Comparison of ENCODE assay signal across 17 cellular contexts in genomic region chr11:69705246-69705856, GRCh38. TPM values are rescaled to one million over a fixed set of nuclear protein-coding genes. Genes with fewer than 3 reads are reported as not detected.
DNase-seq lines count a peak whose midpoint lies in the region; ATAC-seq and TF ChIP-seq lines count a peak whose summit lies in the region.
"Had no signal": no experiment of that assay in that cellular context is flagged by ENCODE, and none has a peak within 500 bp of the region (broad histone marks: within the 10 kb centered on the region; RNA-seq: fewer than 3 reads in every experiment).

No MANE protein-coding gene starts in this region.

- H3K27me3 Mint-ChIP-seq in WTC11 (ENCODE audit: low read depth), result peaks cover 7% of the 10 kb centered on the region

- H3K9me1 ChIP-seq in IMR-90 (ENCODE audit: insufficient read depth, low read length), result no peaks in the 10 kb centered on the region

- H3K4me2 ChIP-seq in IMR-90 (ENCODE audit: low read depth, low read length), result no peak overlapping the region
- H3K4me2 ChIP-seq in neural cell (ENCODE audit: low read length), result peak overlapping the region; percentile 57

- H2AK5ac ChIP-seq in IMR-90 (ENCODE audit: low read depth, low read length), result no peak overlapping the region

- TF ChIP-seq POLR2A in IMR-90 (IDR thresholded peaks at IDR 0.05; ENCODE audit: low read depth, low read length), result no peak
- no peak for TF ChIP-seq POLR2A in breast epithelium (IDR thresholded peaks at IDR 0.05)

- no peak overlapping the region for H4K5ac ChIP-seq in IMR-90 (ENCODE audit: low read depth, low read length)

- H3K14ac ChIP-seq in IMR-90 (replicated peaks; ENCODE audit: low read depth, low read length), result no peak overlapping the region

- H3K27ac ChIP-seq in IMR-90 (ENCODE audit: insufficient read depth, low read length) (no peak overlapping the region), neural cell (ENCODE audit: low read length) (peak overlapping the region; percentile 70), breast epithelium (no peak overlapping the region)
- H3K27ac ChIP-seq: C4-2B, sigmoid colon had no signal

- in situ Hi-C loops in IMR-90 (cut with MboI; ENCODE audit: low sequenced_read_pairs), result loop anchor here (10.0 kb wide), 1 partner anchor 99 kb away; no protein-coding TSS in a partner anchor

- H3K9ac ChIP-seq in ES-I3 (ENCODE audit: low read depth, low read length), result peak overlapping the region; percentile 47
- H3K9ac ChIP-seq in IMR-90 (ENCODE audit: low read depth, low read length), result no peak overlapping the region
- H3K9ac ChIP-seq in neural cell (ENCODE audit: low read length), result peak overlapping the region; percentile 63

- no TSS peak for BruUV-seq in IMR-90 (replicated peaks; lab: Mats Ljungman, UMichigan)

- no peak overlapping the region for H2BK120ac ChIP-seq in IMR-90 (ENCODE audit: low read depth, low read length)

- peak overlapping the region; percentile 86 for H3K4me3 Mint-ChIP-seq in WTC11
- H3K4me3 Mint-ChIP-seq: activated T-cell treated with anti-CD3 and anti-CD28 coated beads, Interleukin-2, amount 50 U/mL, for 24 hours had no signal

- H3K27me3 ChIP-seq in IMR-90 (ENCODE audit: control insufficient read depth, insufficient read depth, low read length) (peaks cover 71% of the 10 kb centered on the region), neural cell (ENCODE audit: insufficient read depth, low read depth, low read length) (peaks cover 26% of the 10 kb centered on the region), breast epithelium (peaks cover 5 to 58% of the 10 kb centered on the region in 2 donors)

- H3K18ac ChIP-seq in IMR-90 (ENCODE audit: low read depth, low read length), result no peak overlapping the region

- no peaks in the 10 kb centered on the region for H3K79me1 ChIP-seq in IMR-90 (ENCODE audit: low read depth in 1 of 2, low read length in 2 of 2)

- DNase-seq in IMR-90 (no peak), WTC11 (ENCODE audit: low spot score) (no peak), breast epithelium (ENCODE audit: low spot score in 2 of 2) (no peak), cardiac septum (ENCODE audit: low spot score) (no peak)
- DNase-seq: activated CD4-positive, alpha-beta T cell treated with anti-CD3 and anti-CD28 coated beads, Interleukin-2, amount 10 ng/mL, durations not matched to agents 24 days and 14 days; activated T-cell treated with anti-CD3 and anti-CD28 coated beads, Interleukin-2, amount 50 U/mL, for 24 hours; foreskin keratinocyte; mammary epithelial cell; SHP77 treated with DMSO at 0.1 percent for 48 hours; sigmoid colon; T1000 had no signal

- no peak overlapping the region for H4K8ac ChIP-seq in IMR-90 (ENCODE audit: low read depth in 2 of 2, low read length in 2 of 2)

- no peaks in the 10 kb centered on the region for H3K9me3 Mint-ChIP-seq in WTC11
- H3K9me3 Mint-ChIP-seq: activated CD4-positive, alpha-beta T cell treated with anti-CD3 and anti-CD28 coated beads, Interleukin-2, amount 10 ng/mL, durations not matched to agents 24 days and 14 days; activated T-cell treated with anti-CD3 and anti-CD28 coated beads, Interleukin-2, amount 50 U/mL, for 24 hours had no signal

- H3K4me3 ChIP-seq in IMR-90 (ENCODE audit: insufficient read depth, low read depth, low read length), result no peak overlapping the region
- H3K4me3 ChIP-seq in neural cell (ENCODE audit: low read length), result peak overlapping the region; percentile 62
- no peak overlapping the region for H3K4me3 ChIP-seq in breast epithelium

- dilution Hi-C loops in IMR-90 (cut with HindIII; ENCODE audit: low sequenced_read_pairs, unreplicated experiment), result no loop called here

- H3K4me1 ChIP-seq in ES-I3 (ENCODE audit: insufficient read depth, low read length), result peaks cover 20% of the 10 kb centered on the region
- H3K4me1 ChIP-seq in IMR-90 (ENCODE audit: control insufficient read depth, insufficient read depth, low read length), result peaks cover 2% of the 10 kb centered on the region
- H3K4me1 ChIP-seq in breast epithelium, result no peaks in the 10 kb centered on the region

- no peak overlapping the region for H2AK9ac ChIP-seq in IMR-90 (replicated peaks; ENCODE audit: low read depth, low read length, poor library complexity)

- CTCF ChIA-PET in IMR-90 (lab: Yijun Ruan, JAX), result no interaction called here
- CTCF ChIA-PET in WTC11 (lab: Charles Lee), result interaction anchor here (0.5 to 4.7 kb wide), 17 partner anchors 12 to 467 kb away, joined by 3 to 50 read pairs (median 7); partner anchors contain the start of gene LTO1

- 29% methylated on average over 4 of the region's 20 CpGs; no CpG with 5 or more reads in 1 of the 2 experiments for WGBS in IMR-90 (ENCODE audit: extremely low coverage in 2 of 2, insufficient read length in 1 of 2), 2 experiments

- H2BK20ac ChIP-seq in IMR-90 (ENCODE audit: low read depth, low read length), result no peak overlapping the region

- H3K9me3 ChIP-seq in ES-I3 (ENCODE audit: control insufficient read depth, insufficient read depth, low read length) (no peaks in the 10 kb centered on the region), IMR-90 (ENCODE audit: control insufficient read depth, insufficient read depth, low read length) (no peaks in the 10 kb centered on the region), neural cell (ENCODE audit: low read length) (no peaks in the 10 kb centered on the region), breast epithelium (no peaks in the 10 kb centered on the region)
- H3K9me3 ChIP-seq: sigmoid colon had no signal

- no peaks in the 10 kb centered on the region for H4K20me1 ChIP-seq in IMR-90 (ENCODE audit: insufficient read depth, low read length)
- H4K20me1 ChIP-seq in neural cell (ENCODE audit: insufficient read depth), result no peaks in the 10 kb centered on the region

- peaks cover 27% of the 10 kb centered on the region for H3K79me2 ChIP-seq in neural cell (replicated peaks; ENCODE audit: insufficient read depth, low read length)

- ATAC-seq in IMR-90 (ENCODE audit: low read depth) (no peak), WTC11 (no peak), HG03342 (IDR thresholded peaks at IDR 0.05; ENCODE audit: unreplicated experiment) (no peak)

- H3K9me2 ChIP-seq in neural cell (ENCODE audit: insufficient read depth, low read length), result no peaks in the 10 kb centered on the region

- H2BK5ac ChIP-seq in IMR-90 (ENCODE audit: low read depth, low read length, poor library complexity, severe bottlenecking), result no peak overlapping the region

- H3K4me1 Mint-ChIP-seq in WTC11, result peaks cover 48% of the 10 kb centered on the region
- H3K4me1 Mint-ChIP-seq: activated CD4-positive, alpha-beta T cell treated with anti-CD3 and anti-CD28 coated beads, Interleukin-2, amount 10 ng/mL, durations not matched to agents 24 days and 14 days had no signal

- H3K4ac ChIP-seq in IMR-90 (ENCODE audit: low read depth, low read length), result no peak overlapping the region

- H2BK15ac ChIP-seq in IMR-90 (ENCODE audit: low read depth, low read length), result no peak overlapping the region

- POLR2A ChIA-PET in IMR-90 (lab: Charles Lee; ENCODE audit: unreplicated experiment) (no interaction called here), WTC11 (lab: Charles Lee) (no interaction called here)

- TF ChIP-seq CTCF in IMR-90 (conservative IDR thresholded peaks at IDR 0.05; ENCODE audit: low read depth, low read length) (no peak), WTC11 (IDR thresholded peaks at IDR 0.05) (no peak), neural cell (IDR thresholded peaks at IDR 0.05; ENCODE audit: poor library complexity, severe bottlenecking) (no peak), breast epithelium (IDR thresholded peaks at IDR 0.05) (no peak)

- TF ChIP-seq RAD21 in IMR-90 (IDR thresholded peaks at IDR 0.05; ENCODE audit: low read length) (no peak), neural cell (conservative IDR thresholded peaks at IDR 0.05) (no peak)

- no peak overlapping the region for H3K23ac ChIP-seq in IMR-90 (ENCODE audit: low read depth, low read length)

- no peak overlapping the region for H4K91ac ChIP-seq in IMR-90 (ENCODE audit: insufficient read depth, low read depth, low read length)

- H3K36me3 ChIP-seq in ES-I3 (ENCODE audit: insufficient read depth, low read length) (no peaks in the 10 kb centered on the region), IMR-90 (ENCODE audit: control insufficient read depth, insufficient read depth, low read length) (no peaks in the 10 kb centered on the region), neural cell (ENCODE audit: insufficient read depth, low read length) (no peaks in the 10 kb centered on the region), breast epithelium (no peaks in the 10 kb centered on the region)
- H3K36me3 ChIP-seq: sigmoid colon had no signal

- no peaks in the 10 kb centered on the region for H3F3A ChIP-seq in neural cell (ENCODE audit: insufficient read depth, low read length, poor library complexity, severe bottlenecking)

- H3K27ac Mint-ChIP-seq in WTC11, result no peak overlapping the region
- H3K27ac Mint-ChIP-seq: activated CD4-positive, alpha-beta T cell treated with anti-CD3 and anti-CD28 coated beads, Interleukin-2, amount 10 ng/mL, durations not matched to agents 24 days and 14 days; activated T-cell treated with anti-CD3 and anti-CD28 coated beads, Interleukin-2, amount 50 U/mL, for 24 hours had no signal

- intact Hi-C loops in IMR-90 (cut with micrococcal nuclease) (loop anchor here (5.0 kb wide), 1 partner anchor 87 kb away; no protein-coding TSS in a partner anchor), breast epithelium (cut with DNase I; ENCODE audit: low total_unique reads) (no loop called here), cardiac septum (cut with DNase I) (no loop called here)

- H3K36me3 Mint-ChIP-seq in WTC11, result no peaks in the 10 kb centered on the region

- peak; percentile 24 for TF ChIP-seq EP300 in neural cell (conservative IDR thresholded peaks at IDR 0.05; ENCODE audit: poor library complexity, severe bottlenecking)

- H3K56ac ChIP-seq in IMR-90 (ENCODE audit: extremely low read depth, insufficient read depth, low read length), result no peak overlapping the region

- H2AFZ ChIP-seq in IMR-90 (replicated peaks; ENCODE audit: low read length, poor library complexity) (peak overlapping the region; percentile 61), neural cell (ENCODE audit: low read depth, low read length) (no peak overlapping the region)

TF ChIP-seq in neural cell, 6 proteins besides CTCF, POLR2A, EP300 and RAD21 (continues in another document):
- peak; percentile 19 for TF ChIP-seq SMC3 (conservative IDR thresholded peaks at IDR 0.05; ENCODE audit: poor library complexity)

RNA-seq across cellular contexts. Expression of gene FGF19, which starts 1.5 kb away (rescaled TPM):
- total RNA-seq in IMR-90 (2012; rRNA removed) (not detected in 2 replicates), WTC11 (2021) (17.6 to 19.3 TPM (median 18.6 TPM) in 3 replicates), breast epithelium (not detected), cardiac septum (not detected)
- polyA plus RNA-seq in IMR-90 (2012; rRNA removed) (not detected in 2 replicates), neural cell (4.6 and 6.2 TPM in 2 replicates)
- not detected in 2 replicates for polyA plus RNA-seq in IMR-90 (2012; cell fraction: cytosol; rRNA removed)
- polyA plus RNA-seq in IMR-90 (2012; cell fraction: nucleus; rRNA removed; ENCODE audit: low replicate concordance), result not detected in 2 replicates
- polyA minus RNA-seq in neural cell, result 7.8 and 8.5 TPM in 2 replicates
- total RNA-seq: activated CD4-positive, alpha-beta T cell treated with anti-CD3 and anti-CD28 coated beads, Interleukin-2, amount 10 ng/mL, durations not matched to agents 24 days and 14 days; Daoy; sigmoid colon; temporal lobe had no signal
- polyA plus RNA-seq: sigmoid colon had no signal

RNA-seq across cellular contexts. Expression of gene LTO1, which starts 30.2 kb away (rescaled TPM):
- 8.2 and 16.7 TPM in 2 replicates for total RNA-seq in IMR-90 (2012; rRNA removed)
- 18.8 and 23.5 TPM in 2 replicates for polyA plus RNA-seq in IMR-90 (2012; rRNA removed)
- polyA plus RNA-seq in IMR-90 (2012; cell fraction: cytosol; rRNA removed), result 14.0 and 16.6 TPM in 2 replicates
- 58.0 and 79.5 TPM in 2 replicates for polyA plus RNA-seq in IMR-90 (2012; cell fraction: nucleus; rRNA removed; ENCODE audit: low replicate concordance)
- total RNA-seq in WTC11 (2021), result 20.5 to 27.5 TPM (median 20.6 TPM) in 3 replicates
- 44.4 and 47.9 TPM in 2 replicates for polyA plus RNA-seq in neural cell
- 24.8 and 28.0 TPM in 2 replicates for polyA minus RNA-seq in neural cell
- total RNA-seq in breast epithelium, result 10 to 100 TPM; 14.1 to 25.5 (median 18.7) TPM
- 11.8 TPM for total RNA-seq in cardiac septum

Comparison
In these comparisons a context has a peak if more than half of its experiments do, and no peak if none do; other contexts are left out.
1. RNA of gene FGF19, which starts 1.5 kb away (total RNA-seq): 17.6 to 19.3 TPM in WTC11; not detected in IMR-90, not detected in breast epithelium and not detected in cardiac septum (single experiment); every median in the first group is over 10 times any median in the second.